Comparison of ENCODE assay signal across 8 cellular contexts in genomic region chr17:77440571-77440981, GRCh38.
DNase-seq lines count a peak whose midpoint lies in the region; ATAC-seq and TF ChIP-seq lines count a peak whose summit lies in the region.

No MANE protein-coding gene starts in this region.

- POLR2A ChIA-PET in WTC11 (lab: Charles Lee): interaction anchor here (0.6 kb wide), 1 partner anchor 392 kb away, joined by 3 read pairs; no protein-coding TSS in a partner anchor

- H3K36me3 ChIP-seq in lower lobe of right lung (no peaks in the 10 kb centered on the region), uterus (no peaks in the 10 kb centered on the region)

- H3K27ac Mint-ChIP-seq in WTC11: peak overlapping the region; percentile 43

- H3K27me3 ChIP-seq in lower lobe of right lung (ENCODE audit: low read depth) (no peaks in the 10 kb centered on the region), uterus (no peaks in the 10 kb centered on the region)

- peaks cover 47% of the 10 kb centered on the region for H3K4me1 Mint-ChIP-seq in WTC11

- no peak overlapping the region for H3K4me3 Mint-ChIP-seq in WTC11

- no peak for TF ChIP-seq POLR2A in uterus (IDR thresholded peaks at IDR 0.05)

- H3K36me3 Mint-ChIP-seq in WTC11: peaks cover 2% of the 10 kb centered on the region; the same call in 1 of the 2 replicates

- ATAC-seq in WTC11 (no peak), lower lobe of right lung (no peak), HG03571 (IDR thresholded peaks at IDR 0.05; ENCODE audit: unreplicated experiment) (no peak)

- H3K27ac ChIP-seq in lower lobe of right lung (peak overlapping the region; percentile 59), uterus (peak overlapping the region; percentile 52 to 71)

- H3K9me3 ChIP-seq in lower lobe of right lung: no peaks in the 10 kb centered on the region
- no peaks in the 10 kb centered on the region for H3K9me3 ChIP-seq in uterus

- DNase-seq in stimulated activated CD4-positive, alpha-beta T cell treated with anti-CD3 and anti-CD28 coated beads, Interleukin-15, amount 100 ng/mL, for 24 hours: peak; percentile 45
- no peak for DNase-seq in stimulated activated CD4-positive, alpha-beta T cell treated with anti-CD3 and anti-CD28 coated beads, Interleukin-4, amount 100 ng/mL, for 24 hours
- DNase-seq in WTC11 (ENCODE audit: low spot score): no peak
- no peak for DNase-seq in lower lobe of right lung
- DNase-seq in uterus: no peak
- no peak for DNase-seq in NCI-H2029 treated with DMSO at 0.1 percent for 48 hours (lab: John Stamatoyannopoulos, UW)
- no peak for DNase-seq in head of caudate nucleus

- intact Hi-C loops in lower lobe of right lung (cut with DNase I): no loop called here
- intact Hi-C loops in uterus (cut with DNase I; ENCODE audit: low total_unique reads): no loop called here
- intact Hi-C loops in head of caudate nucleus (cut with DNase I): no loop called here

- no peaks in the 10 kb centered on the region for H3K27me3 Mint-ChIP-seq in WTC11 (ENCODE audit: low read depth)

- no peaks in the 10 kb centered on the region for H3K9me3 Mint-ChIP-seq in WTC11

- H3K4me1 ChIP-seq in lower lobe of right lung: peaks cover 98% of the 10 kb centered on the region
- H3K4me1 ChIP-seq in uterus: peaks cover 24 to 53% of the 10 kb centered on the region in 2 donors

- H3K4me3 ChIP-seq in lower lobe of right lung (no peak overlapping the region), uterus (no peak overlapping the region)

- TF ChIP-seq CTCF in WTC11 (IDR thresholded peaks at IDR 0.05) (no peak), lower lobe of right lung (IDR thresholded peaks at IDR 0.05) (no peak), uterus (IDR thresholded peaks at IDR 0.05) (no peak)

- CTCF ChIA-PET in WTC11 (lab: Charles Lee): interaction anchor here (1.2 to 1.7 kb wide), 3 partner anchors 11 to 40 kb away, joined by 5 to 22 read pairs (median 5); no protein-coding TSS in a partner anchor

TF ChIP-seq in WTC11, 78 proteins besides CTCF, POLR2A, EP300 and RAD21:
- TF ChIP-seq E2F4 (CRISPR knock-in tag; IDR thresholded peaks at IDR 0.05; ENCODE audit: borderline replicate concordance, low read depth) (no peak), CDX4 (CRISPR knock-in tag; IDR thresholded peaks at IDR 0.05; ENCODE audit: borderline replicate concordance) (no peak), ETV6 (CRISPR knock-in tag; IDR thresholded peaks at IDR 0.05) (no peak), ZNF281 (CRISPR knock-in tag; IDR thresholded peaks at IDR 0.05) (no peak), RORB (CRISPR knock-in tag; IDR thresholded peaks at IDR 0.05) (no peak)
TF ChIP-seq in WTC11: peak in this region for 0.
